ENCODE assay signal across 21 cellular contexts in genomic region chr1:181737056-181737455, GRCh38.
DNase-seq lines count a peak whose midpoint lies in the region; ATAC-seq lines count a peak whose summit lies in the region.
"Had no signal": no experiment of that assay in that cellular context is flagged by ENCODE, and none has a peak within 500 bp of the region (broad histone marks: within the 10 kb centered on the region; RNA-seq: fewer than 3 reads in every experiment).

No MANE protein-coding gene starts in this region.

- no peak overlapping the region for H3K4ac ChIP-seq in mesendoderm (ENCODE audit: low read depth, low read length)

- no peak overlapping the region for H2BK15ac ChIP-seq in mesendoderm (replicated peaks; ENCODE audit: low read depth)

- H2BK5ac ChIP-seq in mesendoderm (ENCODE audit: low read length) = no peak overlapping the region

- no peak overlapping the region for H4K5ac ChIP-seq in mesendoderm (ENCODE audit: low read length)

- H3K4me1 Mint-ChIP-seq in activated naive CD4-positive, alpha-beta T cell treated with anti-CD3 and anti-CD28 coated beads for 36 hours (ENCODE audit: low read depth) = no peaks in the 10 kb centered on the region
- H3K4me1 Mint-ChIP-seq: activated CD4-positive, alpha-beta T cell treated with anti-CD3 and anti-CD28 coated beads for 36 hours; activated CD8-positive, alpha-beta memory T cell treated with anti-CD3 and anti-CD28 coated beads, Interleukin-2, amount 10 ng/mL, durations not matched to agents 7 days and 5 days; immature natural killer cell; naive thymus-derived CD8-positive, alpha-beta T cell had no signal

- no peaks in the 10 kb centered on the region for H3K79me2 ChIP-seq in mesendoderm (ENCODE audit: control insufficient read depth, insufficient read depth, low read length)

- H4K8ac ChIP-seq in mesendoderm (ENCODE audit: low read depth, low read length) = no peak overlapping the region

- WGBS in mesendoderm (ENCODE audit: extremely low coverage, insufficient coverage, low lambda C conversion rate) = no CpG with 5 or more reads among the region's 5 CpGs

- no peaks in the 10 kb centered on the region for H3K27me3 ChIP-seq in mesendoderm (ENCODE audit: insufficient read depth, low read length, poor library complexity)
- H3K27me3 ChIP-seq: BLaER1 treated with 17β-estradiol and CSF1 and Interleukin-3, amounts not matched to agents 10 nM and 100 nM; pancreas; right lobe of liver; suprapubic skin had no signal

- no peaks in the 10 kb centered on the region for H3K4me1 ChIP-seq in mesendoderm (ENCODE audit: control insufficient read depth, low read depth, low read length)
- H3K4me1 ChIP-seq: BLaER1 treated with 17β-estradiol and CSF1 and Interleukin-3, amounts not matched to agents 10 nM and 100 nM; pancreas; right lobe of liver; suprapubic skin had no signal

- no peak overlapping the region for H3K4me3 ChIP-seq in mesendoderm (ENCODE audit: low read length)
- H3K4me3 ChIP-seq: BLaER1 treated with 17β-estradiol and CSF1 and Interleukin-3, amounts not matched to agents 10 nM and 100 nM; pancreas; right lobe of liver; suprapubic skin had no signal

- no peak overlapping the region for H3K27ac ChIP-seq in mesendoderm (ENCODE audit: low read depth, low read length)
- H3K27ac ChIP-seq: BLaER1 treated with 17β-estradiol and CSF1 and Interleukin-3, amounts not matched to agents 10 nM and 100 nM; KMS-11; pancreas; right lobe of liver; suprapubic skin had no signal

- no peak overlapping the region for H3K56ac ChIP-seq in mesendoderm (ENCODE audit: low read length)

- H3K36me3 ChIP-seq in mesendoderm (ENCODE audit: control insufficient read depth, insufficient read depth, low read length) = no peaks in the 10 kb centered on the region
- H3K36me3 ChIP-seq: BLaER1 treated with 17β-estradiol and CSF1 and Interleukin-3, amounts not matched to agents 10 nM and 100 nM; pancreas; right lobe of liver; suprapubic skin had no signal

- peak; percentile 70 for ATAC-seq in esophagus mucosa
- ATAC-seq in HG02970 (IDR thresholded peaks at IDR 0.05; ENCODE audit: low FRiP score, unreplicated experiment) = no peak
- ATAC-seq: activated CD4-positive, alpha-beta T cell treated with anti-CD3 and anti-CD28 coated beads for 36 hours; activated CD8-positive, alpha-beta memory T cell treated with anti-CD3 and anti-CD28 coated beads, Interleukin-2, amount 10 ng/mL, durations not matched to agents 7 days and 5 days; effector memory CD8-positive, alpha-beta T cell; naive thymus-derived CD8-positive, alpha-beta T cell; pancreas; right lobe of liver had no signal

- H3K23ac ChIP-seq in mesendoderm (ENCODE audit: low read length) = no peak overlapping the region

- H3K18ac ChIP-seq in mesendoderm (ENCODE audit: low read length) = no peak overlapping the region

- H2BK120ac ChIP-seq in mesendoderm (ENCODE audit: low read depth, low read length) = no peak overlapping the region

- DNase-seq in NCI-H1092 treated with DMSO at 0.1 percent for 48 hours (lab: John Stamatoyannopoulos, UW) (peak; percentile 10), NCI-H1092 (lab: John Stamatoyannopoulos, UW) (no peak), NCI-H82 (lab: John Stamatoyannopoulos, UW) (peak; percentile 69), mesendoderm (peak; percentile 47), AG08396 (ENCODE audit: low spot score) (no peak)
- no peak for DNase-seq in activated naive CD4-positive, alpha-beta T cell treated with anti-CD3 and anti-CD28 coated beads for 36 hours
- DNase-seq: activated CD4-positive, alpha-beta T cell treated with anti-CD3 and anti-CD28 coated beads for 36 hours; activated CD8-positive, alpha-beta memory T cell treated with anti-CD3 and anti-CD28 coated beads, Interleukin-2, amount 10 ng/mL, durations not matched to agents 7 days and 5 days; effector memory CD8-positive, alpha-beta T cell; immature natural killer cell; naive thymus-derived CD8-positive, alpha-beta T cell; NCI-H524 treated with DMSO at 0.1 percent for 48 hours; pancreas; right lobe of liver; Right ventricle myocardium superior; T-helper 1 cell had no signal

- peaks cover 9% of the 10 kb centered on the region for H3K27me3 Mint-ChIP-seq in activated naive CD4-positive, alpha-beta T cell treated with anti-CD3 and anti-CD28 coated beads for 36 hours (ENCODE audit: low read depth)
- H3K27me3 Mint-ChIP-seq: activated CD8-positive, alpha-beta memory T cell treated with anti-CD3 and anti-CD28 coated beads, Interleukin-2, amount 10 ng/mL, durations not matched to agents 7 days and 5 days had no signal

- H3K9me3 Mint-ChIP-seq in activated naive CD4-positive, alpha-beta T cell treated with anti-CD3 and anti-CD28 coated beads for 36 hours = no peaks in the 10 kb centered on the region
- H3K9me3 Mint-ChIP-seq: effector memory CD8-positive, alpha-beta T cell; immature natural killer cell; naive thymus-derived CD8-positive, alpha-beta T cell had no signal

- no peaks in the 10 kb centered on the region for H3K79me1 ChIP-seq in mesendoderm (ENCODE audit: low read length)

- H3K4me2 ChIP-seq in mesendoderm (ENCODE audit: low read length) = no peak overlapping the region
- H3K4me2 ChIP-seq: BLaER1 treated with 17β-estradiol and CSF1 and Interleukin-3, amounts not matched to agents 10 nM and 100 nM; KMS-11 had no signal

- H3K9ac ChIP-seq in mesendoderm (ENCODE audit: low read length) = no peak overlapping the region
- H3K9ac ChIP-seq: BLaER1 treated with 17β-estradiol and CSF1 and Interleukin-3, amounts not matched to agents 10 nM and 100 nM; KMS-11 had no signal

- H3K4me3 Mint-ChIP-seq in activated naive CD4-positive, alpha-beta T cell treated with anti-CD3 and anti-CD28 coated beads for 36 hours = no peak overlapping the region
- H3K4me3 Mint-ChIP-seq: activated CD4-positive, alpha-beta T cell treated with anti-CD3 and anti-CD28 coated beads for 36 hours; activated CD8-positive, alpha-beta memory T cell treated with anti-CD3 and anti-CD28 coated beads, Interleukin-2, amount 10 ng/mL, durations not matched to agents 7 days and 5 days; effector memory CD8-positive, alpha-beta T cell; immature natural killer cell; naive thymus-derived CD8-positive, alpha-beta T cell had no signal

- no peaks in the 10 kb centered on the region for H3K36me3 Mint-ChIP-seq in activated naive CD4-positive, alpha-beta T cell treated with anti-CD3 and anti-CD28 coated beads for 36 hours (ENCODE audit: low read depth)
- H3K36me3 Mint-ChIP-seq: activated CD8-positive, alpha-beta memory T cell treated with anti-CD3 and anti-CD28 coated beads, Interleukin-2, amount 10 ng/mL, durations not matched to agents 7 days and 5 days; immature natural killer cell; naive thymus-derived CD8-positive, alpha-beta T cell had no signal

- CTCF ChIA-PET in activated naive CD4-positive, alpha-beta T cell treated with anti-CD3 and anti-CD28 coated beads for 36 hours (lab: Charles Lee) = no interaction called here

- intact Hi-C loops in activated naive CD4-positive, alpha-beta T cell treated with anti-CD3 and anti-CD28 coated beads for 36 hours (cut with micrococcal nuclease) = loop anchor here (10.0 kb wide), 1 partner anchor 318 kb away; no protein-coding TSS in a partner anchor

- no peak overlapping the region for H3K27ac Mint-ChIP-seq in activated naive CD4-positive, alpha-beta T cell treated with anti-CD3 and anti-CD28 coated beads for 36 hours
- H3K27ac Mint-ChIP-seq: activated CD4-positive, alpha-beta T cell treated with anti-CD3 and anti-CD28 coated beads for 36 hours; activated CD8-positive, alpha-beta memory T cell treated with anti-CD3 and anti-CD28 coated beads, Interleukin-2, amount 10 ng/mL, durations not matched to agents 7 days and 5 days; effector memory CD8-positive, alpha-beta T cell; immature natural killer cell; naive thymus-derived CD8-positive, alpha-beta T cell had no signal

- H2AK5ac ChIP-seq in mesendoderm (ENCODE audit: low read length) = no peak overlapping the region

Comparison
In these comparisons a context has a peak if more than half of its experiments do, and no peak if none do; other contexts are left out.
1. DNase-seq: peak in NCI-H1092 treated with DMSO at 0.1 percent for 48 hours (single experiment), NCI-H82 (single experiment) and mesendoderm (single experiment); none in NCI-H1092 (single experiment), activated naive CD4-positive, alpha-beta T cell treated with anti-CD3 and anti-CD28 coated beads for 36 hours (single experiment) and AG08396 (single experiment).